ENCODE assay signal across 14 cellular contexts in genomic region chr15:57923750-57924149, GRCh38.
DNase-seq lines count a peak whose midpoint lies in the region; ATAC-seq and TF ChIP-seq lines count a peak whose summit lies in the region.
"Had no signal": no experiment of that assay in that cellular context is flagged by ENCODE, and none has a peak within 500 bp of the region (broad histone marks: within the 10 kb centered on the region; RNA-seq: fewer than 3 reads in every experiment).

No MANE protein-coding gene starts in this region.

- DNase-seq in body of pancreas (peak; percentile 47 to 68 (median 57)), heart left ventricle (peak in 3 of 5 donors; percentile 23 to 43 (median 24)), omental fat pad (ENCODE audit: low spot score) (no peak), transverse colon (peak; percentile 38), HCEC 1CT (no peak), HuH-7.5 (ENCODE audit: low spot score) (no peak), GM13976 (ENCODE audit: low spot score) (no peak), NCI-H2107 (lab: John Stamatoyannopoulos, UW) (no peak)
- DNase-seq: activated CD8-positive, alpha-beta memory T cell treated with anti-CD3 and anti-CD28 coated beads for 24 hours; BE2C; cortex of kidney; DMS 273 treated with DMSO at 0.1 percent for 48 hours; RPMI8226 had no signal

- no peaks in the 10 kb centered on the region for H3K9me3 ChIP-seq in body of pancreas
- no peaks in the 10 kb centered on the region for H3K9me3 ChIP-seq in heart left ventricle
- no peaks in the 10 kb centered on the region for H3K9me3 ChIP-seq in transverse colon
- H3K9me3 ChIP-seq: BE2C had no signal

- 14 to 20% methylated on average over 3 of the region's 3 CpGs for WGBS in body of pancreas, 2 donors
- WGBS in heart left ventricle, 4 donors = 21 to 37% (median 29%) methylated on average over 3 of the region's 3 CpGs
- 36 to 60% methylated on average over 1 to 3 of the region's 3 CpGs for WGBS in transverse colon (ENCODE audit: low coverage in 1 of 2), 2 donors

- peak; percentile 31 for ATAC-seq in body of pancreas
- ATAC-seq in heart left ventricle = peak in 3 of 4 donors; percentile 28 to 40 (median 29)
- ATAC-seq in omental fat pad (ENCODE audit: low FRiP score) = peak; percentile 36
- ATAC-seq: stimulated activated memory B cell treated with anti-CD40 and anti-IgM and Interleukin-4, amounts not matched to agents 10 μg/mL and 1 μg/mL and 100 μg/mL, for 72 hours had no signal

- TF ChIP-seq POLR2A in body of pancreas (IDR thresholded peaks at IDR 0.05) (no peak), heart left ventricle (IDR thresholded peaks at IDR 0.05) (no peak), transverse colon (IDR thresholded peaks at IDR 0.05) (no peak)

- H3K4me3 ChIP-seq in body of pancreas (no peak overlapping the region), heart left ventricle (no peak overlapping the region), transverse colon (no peak overlapping the region)

- H3K36me3 ChIP-seq in body of pancreas (replicated peaks in 1 of 2; ENCODE audit: insufficient read depth in 1 of 2, low read depth in 2 of 2) (no peaks in the 10 kb centered on the region), heart left ventricle (no peaks in the 10 kb centered on the region), transverse colon (no peaks in the 10 kb centered on the region)
- H3K36me3 ChIP-seq: BE2C had no signal

- TF ChIP-seq CTCF in body of pancreas (IDR thresholded peaks at IDR 0.05) (no peak), heart left ventricle (IDR thresholded peaks at IDR 0.05) (no peak), omental fat pad (IDR thresholded peaks at IDR 0.05) (no peak), transverse colon (IDR thresholded peaks at IDR 0.05) (no peak), GM13976 (IDR thresholded peaks at IDR 0.05; ENCODE audit: borderline replicate concordance, control extremely low read depth, extremely low read depth, insufficient read depth, missing control alignments) (no peak)

- H3K27me3 ChIP-seq in body of pancreas (no peaks in the 10 kb centered on the region), heart left ventricle (no peaks in the 10 kb centered on the region), transverse colon (no peaks in the 10 kb centered on the region)
- H3K27me3 ChIP-seq: BE2C had no signal

- in situ Hi-C loops in transverse colon (cut with MboI; ENCODE audit: low pct_ligation_motif_present in 1 of 4, low pct_unique_long_range_greater_than_20kb in 1 of 4, low sequenced_read_pairs in 3 of 4) (no loop called here), GM13976 (cut with MboI; ENCODE audit: low sequenced_read_pairs, unreplicated experiment) (no loop called here)

- H3K4me1 ChIP-seq in body of pancreas (peaks cover 26% of the 10 kb centered on the region), heart left ventricle (peaks cover 3 to 55% (median 42%) of the 10 kb centered on the region in 12 donors), transverse colon (peaks cover 7 to 49% (median 19%) of the 10 kb centered on the region in 4 donors)

- no peak for TF ChIP-seq EP300 in transverse colon (IDR thresholded peaks at IDR 0.05; ENCODE audit: low read depth)

- H3K27ac ChIP-seq in body of pancreas (peak overlapping the region; percentile 43 to 91 (median 78)), heart left ventricle (peak overlapping the region; percentile 56 to 86 (median 73)), transverse colon (peak overlapping the region; percentile 64 to 81 (median 78))

- intact Hi-C loops in body of pancreas (cut with DNase I) = no loop called here
- intact Hi-C loops in heart left ventricle (cut with DNase I) = loop anchor here in 2 of 10 donors (5.0 kb wide), 2 partner anchors 61 to 119 kb away; no protein-coding TSS in a partner anchor
- intact Hi-C loops in transverse colon (cut with DNase I; ENCODE audit: low total_unique reads) = no loop called here

Comparison
In these comparisons a context has a peak if more than half of its experiments do, and no peak if none do; other contexts are left out.
1. DNase-seq: peak in body of pancreas (4 of 4), heart left ventricle (3 of 5) and transverse colon (single experiment); none in omental fat pad (single experiment), HCEC 1CT (single experiment), HuH-7.5 (single experiment), GM13976 (single experiment) and NCI-H2107 (single experiment).
2. Peak in every context shown above with its lines, with median percentiles within 50 percentile points of each other: ATAC-seq and H3K27ac ChIP-seq.